13 cellular contexts compared by ENCODE assay signal in genomic region chr1:221753828-221754188, GRCh38.
DNase-seq lines count a peak whose midpoint lies in the region; ATAC-seq and TF ChIP-seq lines count a peak whose summit lies in the region.
"Had no signal": no experiment of that assay in that cellular context is flagged by ENCODE, and none has a peak within 500 bp of the region (broad histone marks: within the 10 kb centered on the region; RNA-seq: fewer than 3 reads in every experiment).

No MANE protein-coding gene starts in this region.

- peak overlapping the region; percentile 52 for H3K4me2 ChIP-seq in DOHH2 (ENCODE audit: low read length)

- no peaks in the 10 kb centered on the region for H3K9me3 ChIP-seq in DOHH2 (ENCODE audit: control insufficient read depth, insufficient read depth, low read length)
- H3K9me3 ChIP-seq in tibial artery = no peaks in the 10 kb centered on the region
- H3K9me3 ChIP-seq: BLaER1 treated with 17β-estradiol and CSF1 and Interleukin-3, amounts not matched to agents 10 nM and 100 nM; upper lobe of right lung had no signal

- no peaks in the 10 kb centered on the region for H3K36me3 ChIP-seq in DOHH2 (ENCODE audit: control insufficient read depth, low read length)
- no peaks in the 10 kb centered on the region for H3K36me3 ChIP-seq in tibial artery
- H3K36me3 ChIP-seq: BLaER1 treated with 17β-estradiol and CSF1 and Interleukin-3, amounts not matched to agents 10 nM and 100 nM; upper lobe of right lung had no signal

- H3K27ac ChIP-seq in DOHH2 (ENCODE audit: low read depth, low read length) (no peak overlapping the region), tibial artery (no peak overlapping the region)
- H3K27ac ChIP-seq: BLaER1 treated with 17β-estradiol and CSF1 and Interleukin-3, amounts not matched to agents 10 nM and 100 nM; upper lobe of right lung had no signal

- H3K4me3 ChIP-seq in DOHH2 (ENCODE audit: low read length) = peak overlapping the region; percentile 39; the same call in 1 of the 2 replicates
- no peak overlapping the region for H3K4me3 ChIP-seq in tibial artery
- H3K4me3 ChIP-seq: BLaER1 treated with 17β-estradiol and CSF1 and Interleukin-3, amounts not matched to agents 10 nM and 100 nM; upper lobe of right lung had no signal

- no peaks in the 10 kb centered on the region for H3F3A ChIP-seq in DOHH2 (ENCODE audit: control insufficient read depth, insufficient read depth)

- ATAC-seq in GM19328 (IDR thresholded peaks at IDR 0.05; ENCODE audit: unreplicated experiment) (peak; percentile 32), HG02852 (IDR thresholded peaks at IDR 0.05; ENCODE audit: unreplicated experiment) (peak; percentile 23), HG03575 (IDR thresholded peaks at IDR 0.05; ENCODE audit: extremely low read depth, insufficient number of reproducible peaks, low FRiP score, unreplicated experiment) (peak; percentile 15)
- ATAC-seq: upper lobe of right lung had no signal

- no peak for DNase-seq in NCI-H2081 (lab: John Stamatoyannopoulos, UW)
- no peak for DNase-seq in GM10266 (ENCODE audit: extremely low spot score)
- DNase-seq in Kasumi-1 (lab: John Stamatoyannopoulos, UW) = no peak
- DNase-seq in tibial artery = no peak
- DNase-seq: endodermal cell; NCI-H526; stimulated activated CD4-positive, alpha-beta T cell treated with anti-CD3 and anti-CD28 coated beads, Interleukin-4, amount 100 ng/mL, for 24 hours; upper lobe of right lung had no signal

- H3K27me3 ChIP-seq in DOHH2 (ENCODE audit: control insufficient read depth, low read length) (no peaks in the 10 kb centered on the region), tibial artery (peaks cover 0 to 2% of the 10 kb centered on the region in 2 donors)
- H3K27me3 ChIP-seq: BLaER1 treated with 17β-estradiol and CSF1 and Interleukin-3, amounts not matched to agents 10 nM and 100 nM; upper lobe of right lung had no signal

- no peak for TF ChIP-seq CTCF in DOHH2 (IDR thresholded peaks at IDR 0.05; ENCODE audit: low read depth, low read length, poor library complexity, severe bottlenecking)
- no peak for TF ChIP-seq CTCF in GM10266 (IDR thresholded peaks at IDR 0.05; ENCODE audit: control insufficient read depth, insufficient read depth, low read depth, missing control alignments)
- no peak for TF ChIP-seq CTCF in tibial artery (IDR thresholded peaks at IDR 0.05)

- H3K9me2 ChIP-seq in DOHH2 (replicated peaks; ENCODE audit: control insufficient read depth, low read length) = no peaks in the 10 kb centered on the region

- intact Hi-C loops in tibial artery (cut with DNase I; ENCODE audit: low total_unique reads) = no loop called here

- no peaks in the 10 kb centered on the region for H4K20me1 ChIP-seq in DOHH2 (ENCODE audit: control insufficient read depth, insufficient read depth, low read depth, low read length)
- H4K20me1 ChIP-seq: BLaER1 treated with 17β-estradiol and CSF1 and Interleukin-3, amounts not matched to agents 10 nM and 100 nM had no signal

- peaks cover 49% of the 10 kb centered on the region for H3K4me1 ChIP-seq in DOHH2 (ENCODE audit: control insufficient read depth, low read length)
- no peaks in the 10 kb centered on the region for H3K4me1 ChIP-seq in tibial artery
- H3K4me1 ChIP-seq: upper lobe of right lung had no signal

- no peaks in the 10 kb centered on the region for H3K79me2 ChIP-seq in DOHH2 (ENCODE audit: control insufficient read depth, low read length)
